Comparison of ENCODE assay signal across 1 cellular context in the genomic region with DNA sequence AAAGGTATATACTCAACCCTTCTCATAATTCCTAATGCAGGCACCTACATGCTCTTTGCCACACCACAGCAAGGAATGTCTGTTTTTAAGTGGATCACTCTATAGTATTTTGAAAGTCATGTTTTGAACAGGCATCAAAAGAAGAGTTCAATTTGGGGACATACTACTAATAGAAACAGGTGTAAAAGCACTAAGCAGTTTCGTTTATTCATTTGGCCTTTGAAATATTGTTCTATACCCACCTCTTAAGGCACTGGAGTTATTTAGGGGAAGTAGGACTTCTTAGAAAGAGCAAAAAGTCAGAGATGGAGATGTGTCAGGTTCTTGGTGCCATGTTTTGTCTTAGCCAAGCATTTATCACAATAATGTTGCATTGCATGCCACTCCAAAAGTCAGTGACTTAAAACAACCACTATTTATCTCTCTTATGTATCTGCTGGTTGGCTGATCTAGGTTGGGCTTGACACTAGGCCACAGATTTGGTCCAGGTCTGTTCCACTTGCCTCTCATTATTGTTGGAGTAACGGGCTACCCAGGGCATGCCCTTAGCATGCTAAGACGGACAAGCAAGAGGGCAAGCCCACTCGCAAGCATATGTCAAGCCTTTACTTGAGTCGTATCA.
TF ChIP-seq lines count a peak whose summit lies in the region.

No MANE protein-coding gene starts in this region.

TF ChIP-seq in H1, 55 proteins besides CTCF, POLR2A, EP300 and RAD21 (continued from another document):
- no peak for TF ChIP-seq USF2 (IDR thresholded peaks at IDR 0.05; ENCODE audit: low read length)
- TF ChIP-seq SRF (IDR thresholded peaks at IDR 0.05; ENCODE audit: low read depth, low read length), result no peak
- TF ChIP-seq, protein P1, sequence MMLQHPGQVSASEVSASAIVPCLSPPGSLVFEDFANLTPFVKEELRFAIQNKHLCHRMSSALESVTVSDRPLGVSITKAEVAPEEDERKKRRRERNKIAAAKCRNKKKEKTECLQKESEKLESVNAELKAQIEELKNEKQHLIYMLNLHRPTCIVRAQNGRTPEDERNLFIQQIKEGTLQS (IDR thresholded peaks at IDR 0.05; ENCODE audit: insufficient read depth, low read depth, low read length), result no peak
TF ChIP-seq in H1: peak in this region for 0.
